Comparison of ENCODE assay signal across 1 cellular context in the genomic region with DNA sequence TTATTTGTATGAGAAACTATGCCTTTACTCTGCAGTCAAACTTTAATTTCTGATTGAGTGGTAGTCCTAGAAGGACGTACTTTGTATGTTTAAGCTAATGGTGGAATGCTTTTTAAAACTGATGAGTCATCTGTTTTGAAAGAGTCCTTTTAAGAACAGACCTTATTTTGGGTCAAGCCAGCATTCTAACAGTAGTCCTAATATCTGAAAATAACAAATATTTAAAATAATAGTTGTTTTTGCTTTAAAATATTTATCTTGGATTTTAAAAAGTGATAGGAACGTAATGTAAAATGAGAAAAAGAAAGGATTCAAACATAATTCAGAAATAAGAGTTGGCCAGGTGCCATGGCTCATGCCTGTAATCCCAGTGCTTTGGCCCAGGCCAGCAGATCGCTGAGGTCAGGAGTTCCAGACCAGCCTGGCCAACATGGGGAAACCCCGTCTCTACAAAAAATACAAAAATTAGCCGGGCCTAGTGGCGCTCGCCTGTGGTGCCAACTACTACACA.
TF ChIP-seq lines count a peak whose summit lies in the region.

No MANE protein-coding gene starts in this region.

TF ChIP-seq in HepG2, 621 proteins besides CTCF, POLR2A, EP300 and RAD21 (continued from another document):
- TF ChIP-seq, protein P1, sequence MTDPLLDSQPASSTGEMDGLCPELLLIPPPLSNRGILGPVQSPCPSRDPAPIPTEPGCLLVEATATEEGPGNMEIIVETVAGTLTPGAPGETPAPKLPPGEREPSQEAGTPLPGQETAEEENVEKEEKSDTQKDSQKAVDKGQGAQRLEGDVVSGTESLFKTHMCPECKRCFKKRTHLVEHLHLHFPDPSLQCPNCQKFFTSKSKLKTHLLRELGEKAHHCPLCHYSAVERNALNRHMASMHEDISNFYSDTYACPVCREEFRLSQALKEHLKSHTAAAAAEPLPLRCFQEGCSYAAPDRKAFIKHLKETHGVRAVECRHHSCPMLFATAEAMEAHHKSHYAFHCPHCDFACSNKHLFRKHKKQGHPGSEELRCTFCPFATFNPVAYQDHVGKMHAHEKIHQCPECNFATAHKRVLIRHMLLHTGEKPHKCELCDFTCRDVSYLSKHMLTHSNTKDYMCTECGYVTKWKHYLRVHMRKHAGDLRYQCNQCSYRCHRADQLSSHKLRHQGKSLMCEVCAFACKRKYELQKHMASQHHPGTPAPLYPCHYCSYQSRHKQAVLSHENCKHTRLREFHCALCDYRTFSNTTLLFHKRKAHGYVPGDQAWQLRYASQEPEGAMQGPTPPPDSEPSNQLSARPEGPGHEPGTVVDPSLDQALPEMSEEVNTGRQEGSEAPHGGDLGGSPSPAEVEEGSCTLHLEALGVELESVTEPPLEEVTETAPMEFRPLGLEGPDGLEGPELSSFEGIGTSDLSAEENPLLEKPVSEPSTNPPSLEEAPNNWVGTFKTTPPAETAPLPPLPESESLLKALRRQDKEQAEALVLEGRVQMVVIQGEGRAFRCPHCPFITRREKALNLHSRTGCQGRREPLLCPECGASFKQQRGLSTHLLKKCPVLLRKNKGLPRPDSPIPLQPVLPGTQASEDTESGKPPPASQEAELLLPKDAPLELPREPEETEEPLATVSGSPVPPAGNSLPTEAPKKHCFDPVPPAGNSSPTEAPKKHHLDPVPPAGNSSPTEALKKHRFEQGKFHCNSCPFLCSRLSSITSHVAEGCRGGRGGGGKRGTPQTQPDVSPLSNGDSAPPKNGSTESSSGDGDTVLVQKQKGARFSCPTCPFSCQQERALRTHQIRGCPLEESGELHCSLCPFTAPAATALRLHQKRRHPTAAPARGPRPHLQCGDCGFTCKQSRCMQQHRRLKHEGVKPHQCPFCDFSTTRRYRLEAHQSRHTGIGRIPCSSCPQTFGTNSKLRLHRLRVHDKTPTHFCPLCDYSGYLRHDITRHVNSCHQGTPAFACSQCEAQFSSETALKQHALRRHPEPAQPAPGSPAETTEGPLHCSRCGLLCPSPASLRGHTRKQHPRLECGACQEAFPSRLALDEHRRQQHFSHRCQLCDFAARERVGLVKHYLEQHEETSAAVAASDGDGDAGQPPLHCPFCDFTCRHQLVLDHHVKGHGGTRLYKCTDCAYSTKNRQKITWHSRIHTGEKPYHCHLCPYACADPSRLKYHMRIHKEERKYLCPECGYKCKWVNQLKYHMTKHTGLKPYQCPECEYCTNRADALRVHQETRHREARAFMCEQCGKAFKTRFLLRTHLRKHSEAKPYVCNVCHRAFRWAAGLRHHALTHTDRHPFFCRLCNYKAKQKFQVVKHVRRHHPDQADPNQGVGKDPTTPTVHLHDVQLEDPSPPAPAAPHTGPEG (CRISPR knock-in tag; IDR thresholded peaks at IDR 0.05) = no peak
- 0 out of 2 replicates have a peak, but pooled peaks have one; percentile 18 for TF ChIP-seq ZFX (CRISPR knock-in tag; IDR thresholded peaks at IDR 0.05; ENCODE audit: low read depth)
- TF ChIP-seq MAFK (conservative IDR thresholded peaks at IDR 0.05 in 1 of 2, IDR thresholded peaks at IDR 0.05 in 1 of 2; ENCODE audit: low read length in 2 of 2) = peak; percentile 100
- no peak for TF ChIP-seq ZNF20 (CRISPR knock-in tag; IDR thresholded peaks at IDR 0.05)
- peak; percentile 60; the same call in 1 of the 2 replicates for TF ChIP-seq EHMT2 (IDR thresholded peaks at IDR 0.05; ENCODE audit: borderline replicate concordance, low read depth, low read length)
- no peak for TF ChIP-seq SNAPC2 (CRISPR knock-in tag; IDR thresholded peaks at IDR 0.05)
- TF ChIP-seq MAFF (IDR thresholded peaks at IDR 0.05; ENCODE audit: low read depth, low read length) = peak; percentile 100
- TF ChIP-seq NFE2L2 (IDR thresholded peaks at IDR 0.05; ENCODE audit: low read length) = peak; percentile 94
